ENCODE assay signal across 21 cellular contexts in the genomic region with DNA sequence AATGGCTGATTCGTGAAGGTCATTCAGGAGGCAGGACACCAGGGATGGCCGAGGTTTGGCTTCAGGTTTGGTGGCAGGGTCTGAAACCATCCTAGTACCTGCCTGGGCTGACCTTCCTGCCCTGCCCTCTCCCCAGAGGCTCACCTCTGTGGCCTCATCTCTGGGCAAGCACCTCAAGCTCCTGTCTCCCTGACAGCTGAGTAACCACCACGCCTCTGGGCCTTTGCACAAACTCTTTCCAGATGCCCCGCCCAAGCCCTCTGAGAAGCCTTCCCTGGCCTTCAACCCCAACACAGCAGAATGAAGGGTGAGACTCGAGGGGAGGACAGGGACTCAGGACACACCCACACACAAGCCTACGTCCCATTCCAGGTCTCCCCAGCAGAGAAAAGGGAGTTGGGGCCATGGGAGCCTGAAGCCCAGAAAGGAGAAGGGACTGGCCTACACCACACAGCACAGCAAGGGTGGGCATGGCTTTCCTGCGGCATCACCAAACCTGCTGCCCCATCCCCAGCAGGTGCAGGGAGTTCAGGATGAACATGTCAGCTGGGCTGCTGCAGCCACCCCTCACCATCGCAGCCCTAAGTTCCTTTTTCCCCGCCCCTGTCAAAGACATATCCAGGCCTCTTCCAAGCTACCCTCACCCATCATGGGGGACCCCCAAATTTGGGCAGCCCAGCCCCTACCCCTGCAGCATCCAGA. TPM values are rescaled to one million over a fixed set of nuclear protein-coding genes. Genes with fewer than 3 reads are reported as not detected.
A peak's percentile ranks its signal among the peaks of the same experiment; 100 is the strongest.
DNase-seq lines count a peak whose midpoint lies in the region; ATAC-seq, FAIRE-seq and TF ChIP-seq lines count a peak whose summit lies in the region.
"Had no signal": no experiment of that assay in that cellular context is flagged by ENCODE, and none has a peak within 500 bp of the region (broad histone marks: within the 10 kb centered on the region; RNA-seq: fewer than 3 reads in every experiment).

No MANE protein-coding gene starts in this region.

- H2BK15ac ChIP-seq in mesendoderm (replicated peaks; ENCODE audit: low read depth): no peak overlapping the region

- no peaks in the 10 kb centered on the region for H3K79me1 ChIP-seq in mesendoderm (ENCODE audit: low read length)

- H3K27ac ChIP-seq in mesendoderm (ENCODE audit: low read depth, low read length) (no peak overlapping the region), RWPE1 (no peak overlapping the region), brain microvascular endothelial cell (no peak overlapping the region)
- H3K27ac ChIP-seq: KMS-11, spleen, suprapubic skin had no signal

- no peak overlapping the region for H2BK5ac ChIP-seq in mesendoderm (ENCODE audit: low read length)

- H3K4me2 ChIP-seq in mesendoderm (ENCODE audit: low read length): no peak overlapping the region
- H3K4me2 ChIP-seq: KMS-11 had no signal

- no peaks in the 10 kb centered on the region for H3K79me2 ChIP-seq in mesendoderm (ENCODE audit: control insufficient read depth, insufficient read depth, low read length)

- no peak overlapping the region for H3K4ac ChIP-seq in mesendoderm (ENCODE audit: low read depth, low read length)

- POLR2A ChIA-PET in RWPE1 (lab: Yijun Ruan, JAX; ENCODE audit: low non-redundant PET): no interaction called here

- H3K36me3 ChIP-seq in mesendoderm (ENCODE audit: control insufficient read depth, insufficient read depth, low read length) (no peaks in the 10 kb centered on the region), brain microvascular endothelial cell (replicated peaks) (no peaks in the 10 kb centered on the region)
- H3K36me3 ChIP-seq: adrenal gland, suprapubic skin had no signal

- WGBS in mesendoderm (ENCODE audit: extremely low coverage, insufficient coverage, low lambda C conversion rate): no CpG with 5 or more reads among the region's 9 CpGs

- H3K27me3 Mint-ChIP-seq in activated naive CD8-positive, alpha-beta T cell: peaks cover 5% of the 10 kb centered on the region
- H3K27me3 Mint-ChIP-seq in activated naive CD8-positive, alpha-beta T cell treated with anti-CD3 and anti-CD28 coated beads, Interleukin-2, amount 50 U/mL, for 24 hours: peaks cover 47% of the 10 kb centered on the region
- peaks cover 28% of the 10 kb centered on the region for H3K27me3 Mint-ChIP-seq in T-helper 17 cell

- H4K8ac ChIP-seq in mesendoderm (ENCODE audit: low read depth, low read length): no peak overlapping the region

- H3K56ac ChIP-seq in mesendoderm (ENCODE audit: low read length): no peak overlapping the region

- peaks cover 28% of the 10 kb centered on the region for H3K4me1 Mint-ChIP-seq in activated naive CD8-positive, alpha-beta T cell (ENCODE audit: low read depth)
- H3K4me1 Mint-ChIP-seq in activated naive CD8-positive, alpha-beta T cell treated with anti-CD3 and anti-CD28 coated beads, Interleukin-2, amount 50 U/mL, for 24 hours: peaks cover 39% of the 10 kb centered on the region
- H3K4me1 Mint-ChIP-seq in T-helper 17 cell: peaks cover 24% of the 10 kb centered on the region

- no peak overlapping the region for H4K5ac ChIP-seq in mesendoderm (ENCODE audit: low read length)

- H2AK5ac ChIP-seq in mesendoderm (ENCODE audit: low read length): no peak overlapping the region

- peaks cover 3% of the 10 kb centered on the region for H3K4me1 ChIP-seq in mesendoderm (ENCODE audit: control insufficient read depth, low read depth, low read length)

- no peak for ATAC-seq in activated naive CD8-positive, alpha-beta T cell treated with anti-CD3 and anti-CD28 coated beads, Interleukin-2, amount 50 U/mL, for 24 hours
- no peak for ATAC-seq in T-helper 17 cell
- no peak for ATAC-seq in HG03039 (IDR thresholded peaks at IDR 0.05; ENCODE audit: unreplicated experiment)
- ATAC-seq: Right ventricle myocardium inferior had no signal

- DNase-seq in activated naive CD8-positive, alpha-beta T cell treated with anti-CD3 and anti-CD28 coated beads, Interleukin-2, amount 50 U/mL, for 24 hours: no peak
- no peak for DNase-seq in T-helper 17 cell
- no peak for DNase-seq in mesendoderm
- DNase-seq in RWPE1 (ENCODE audit: low spot score): no peak
- DNase-seq in brain microvascular endothelial cell: no peak
- no peak for DNase-seq in GM12891 (ENCODE audit: insufficient read length, low spot score)
- DNase-seq: central memory CD4-positive, alpha-beta T cell; erythroblast; mesenchymal stem cell; NCI-H1092; NCI-H2081; NCI-H510A treated with DMSO at 0.1 percent for 48 hours; spleen had no signal

- no peak for TF ChIP-seq POLR2A in GM12891 (IDR thresholded peaks at IDR 0.05; ENCODE audit: low read depth, low read length)

- no peaks in the 10 kb centered on the region for H3K9me3 ChIP-seq in T-helper 17 cell (ENCODE audit: control insufficient read depth, low read length, poor library complexity, severe bottlenecking)
- H3K9me3 ChIP-seq: adrenal gland, spleen, suprapubic skin had no signal

- CTCF ChIA-PET in RWPE1 (lab: Yijun Ruan, JAX): interaction anchor here (1.1 kb wide), 1 partner anchor 13 kb away, joined by 5 read pairs; no protein-coding TSS in a partner anchor

- in situ Hi-C loops in brain microvascular endothelial cell (cut with HindIII; ENCODE audit: low pct_ligation_motif_present, low sequenced_read_pairs): no loop called here

- H3K27ac Mint-ChIP-seq in activated naive CD8-positive, alpha-beta T cell: peak overlapping the region; percentile 10
- H3K27ac Mint-ChIP-seq in activated naive CD8-positive, alpha-beta T cell treated with anti-CD3 and anti-CD28 coated beads, Interleukin-2, amount 50 U/mL, for 24 hours: no peak overlapping the region
- H3K27ac Mint-ChIP-seq in T-helper 17 cell: peak overlapping the region; percentile 51
- H3K27ac Mint-ChIP-seq: CD14-positive monocyte had no signal

- no peak for FAIRE-seq in GM12891 (lab: Jason Lieb, UNC)
- FAIRE-seq: frontal cortex had no signal

- H3K4me3 ChIP-seq in mesendoderm (ENCODE audit: low read length): no peak overlapping the region
- H3K4me3 ChIP-seq in brain microvascular endothelial cell (ENCODE audit: low read depth, low read length): no peak overlapping the region
- H3K4me3 ChIP-seq: suprapubic skin had no signal

- H3K18ac ChIP-seq in mesendoderm (ENCODE audit: low read length): no peak overlapping the region

- H3K27me3 ChIP-seq in mesendoderm (ENCODE audit: insufficient read depth, low read length, poor library complexity) (peaks cover 57% of the 10 kb centered on the region), brain microvascular endothelial cell (replicated peaks) (peaks cover 69% of the 10 kb centered on the region)

- peak overlapping the region; percentile 45 for H3K23ac ChIP-seq in mesendoderm (ENCODE audit: low read length)

- no peaks in the 10 kb centered on the region for H3K36me3 Mint-ChIP-seq in activated naive CD8-positive, alpha-beta T cell
- H3K36me3 Mint-ChIP-seq in activated naive CD8-positive, alpha-beta T cell treated with anti-CD3 and anti-CD28 coated beads, Interleukin-2, amount 50 U/mL, for 24 hours (ENCODE audit: low read depth): peaks cover 1% of the 10 kb centered on the region
- no peaks in the 10 kb centered on the region for H3K36me3 Mint-ChIP-seq in T-helper 17 cell (ENCODE audit: low read depth)

- H3K9ac ChIP-seq in mesendoderm (ENCODE audit: low read length): no peak overlapping the region
- H3K9ac ChIP-seq: KMS-11 had no signal

- no peaks in the 10 kb centered on the region for H3K9me3 Mint-ChIP-seq in activated naive CD8-positive, alpha-beta T cell (ENCODE audit: low read depth)
- no peaks in the 10 kb centered on the region for H3K9me3 Mint-ChIP-seq in activated naive CD8-positive, alpha-beta T cell treated with anti-CD3 and anti-CD28 coated beads, Interleukin-2, amount 50 U/mL, for 24 hours

- H2BK120ac ChIP-seq in mesendoderm (ENCODE audit: low read depth, low read length): no peak overlapping the region

- H3K4me3 Mint-ChIP-seq in activated naive CD8-positive, alpha-beta T cell: peak overlapping the region; percentile 1
- no peak overlapping the region for H3K4me3 Mint-ChIP-seq in activated naive CD8-positive, alpha-beta T cell treated with anti-CD3 and anti-CD28 coated beads, Interleukin-2, amount 50 U/mL, for 24 hours
- H3K4me3 Mint-ChIP-seq in T-helper 17 cell: no peak overlapping the region

- TF ChIP-seq CTCF in RWPE1 (conservative IDR thresholded peaks at IDR 0.05; ENCODE audit: low read depth): no peak
- no peak for TF ChIP-seq CTCF in brain microvascular endothelial cell (IDR thresholded peaks at IDR 0.05; ENCODE audit: low read depth, low read length, missing control alignments)

TF ChIP-seq in GM12891, 5 proteins besides CTCF, POLR2A, EP300 and RAD21:
- TF ChIP-seq TAF1 (IDR thresholded peaks at IDR 0.05; ENCODE audit: low read depth, low read length) (no peak), PAX5 (IDR thresholded peaks at IDR 0.05; ENCODE audit: insufficient read depth, low read length, severe bottlenecking) (no peak), POU2F2 (IDR thresholded peaks at IDR 0.05; ENCODE audit: low read depth, low read length) (no peak)

RNA-seq across cellular contexts. Expression of a gene that starts 2.4 kb away (rescaled TPM):
- 1 to 10 TPM in 1 of 2 donors, not detected in 1; 1.6 TPM for total RNA-seq in T-helper 17 cell
- 0.10 TPM for polyA plus RNA-seq in mesendoderm (2013, experiment 1 of 2)
- polyA plus RNA-seq in mesendoderm (2013, experiment 2 of 2): 0.15 TPM
- polyA plus RNA-seq in GM12891 (2012; ENCODE audit: low read depth, missing spikeins): 3.2 TPM
- total RNA-seq: frontal cortex, suprapubic skin had no signal
- polyA plus RNA-seq: CD14-positive monocyte had no signal

RNA-seq across cellular contexts. Expression of a gene that starts 14.1 kb away (rescaled TPM):
- 10 to 100 TPM; 10.2 to 23.9 TPM for total RNA-seq in T-helper 17 cell
- polyA plus RNA-seq in mesendoderm (2013, experiment 1 of 2): 0.77 TPM
- 0.67 TPM for polyA plus RNA-seq in mesendoderm (2013, experiment 2 of 2)
- polyA plus RNA-seq in GM12891 (2012; ENCODE audit: low read depth, missing spikeins): 29.1 TPM
- polyA plus RNA-seq: CD14-positive monocyte had no signal

RNA-seq across cellular contexts. Expression of a gene that starts 34.5 kb away (rescaled TPM):
- 10 to 100 TPM; 26.9 to 28.3 TPM for total RNA-seq in T-helper 17 cell
- polyA plus RNA-seq in mesendoderm (2013, experiment 1 of 2): 46.1 TPM
- polyA plus RNA-seq in mesendoderm (2013, experiment 2 of 2): 46.4 TPM
- 45.1 TPM for polyA plus RNA-seq in GM12891 (2012; ENCODE audit: low read depth, missing spikeins)

RNA-seq across cellular contexts. Expression of a gene that starts 56.8 kb away (rescaled TPM):
- under 1 TPM in 1 of 2 donors, not detected in 1; 0.42 TPM for total RNA-seq in T-helper 17 cell
- polyA plus RNA-seq in mesendoderm (2013, experiment 1 of 2): 5.5 TPM
- polyA plus RNA-seq in mesendoderm (2013, experiment 2 of 2): 6.0 TPM
- polyA plus RNA-seq in GM12891 (2012; ENCODE audit: low read depth, missing spikeins): 0.71 TPM
